Comparison of ENCODE assay signal across 25 cellular contexts in the genomic region with DNA sequence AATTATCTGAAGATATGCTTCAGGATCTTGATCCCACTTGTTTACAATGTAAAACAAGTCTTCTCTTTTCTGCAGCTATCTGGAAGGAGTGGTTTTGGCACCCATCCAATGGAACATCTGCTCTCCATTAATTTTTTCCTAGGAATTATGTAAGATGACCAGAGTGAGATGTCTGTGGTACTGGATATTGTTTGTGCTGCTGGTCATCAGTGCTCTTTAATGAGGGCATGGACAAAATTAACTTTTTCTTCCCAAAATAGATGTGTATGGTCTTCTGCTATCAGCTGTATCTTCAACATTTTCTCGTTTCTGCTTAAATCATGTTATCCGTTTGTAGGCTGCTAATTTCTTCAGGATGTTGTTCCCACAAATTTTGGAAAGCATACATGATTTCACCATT.
A peak's percentile ranks its signal among the peaks of the same experiment; 100 is the strongest.
DNase-seq lines count a peak whose midpoint lies in the region; ATAC-seq, FAIRE-seq and TF ChIP-seq lines count a peak whose summit lies in the region.
"Had no signal": no experiment of that assay in that cellular context is flagged by ENCODE, and none has a peak within 500 bp of the region (broad histone marks: within the 10 kb centered on the region; RNA-seq: fewer than 3 reads in every experiment).

No MANE protein-coding gene starts in this region.

- no peaks in the 10 kb centered on the region for H3K36me3 Mint-ChIP-seq in activated T-helper 17 cell treated with anti-CD3 and anti-CD28 coated beads, Interleukin-2, amount 50 U/mL, for 72 hours (ENCODE audit: low read depth)
- H3K36me3 Mint-ChIP-seq: activated naive CD8-positive, alpha-beta T cell treated with anti-CD3 and anti-CD28 coated beads for 36 hours; IgD-negative memory B cell; stimulated activated naive B cell treated with anti-CD40 and anti-IgM and Interleukin-4, amounts not matched to agents 10 μg/mL and 1 μg/mL and 100 μg/mL, for 72 hours had no signal

- in situ Hi-C loops in astrocyte of the cerebellum (cut with HindIII; ENCODE audit: low sequenced_read_pairs) = no loop called here

- no peak overlapping the region for H3K27ac Mint-ChIP-seq in activated T-helper 17 cell treated with anti-CD3 and anti-CD28 coated beads, Interleukin-2, amount 50 U/mL, for 72 hours
- H3K27ac Mint-ChIP-seq: activated naive CD8-positive, alpha-beta T cell treated with anti-CD3 and anti-CD28 coated beads for 36 hours; activated T-cell treated with anti-CD3 and anti-CD28 coated beads, Interleukin-2, amount 50 U/mL, for 72 hours; IgD-negative memory B cell; nephron progenitor cell; stimulated activated naive B cell treated with anti-CD40 and anti-IgM and Interleukin-4, amounts not matched to agents 10 μg/mL and 1 μg/mL and 100 μg/mL, for 72 hours had no signal

- no peak for TF ChIP-seq CTCF in astrocyte of the cerebellum (IDR thresholded peaks at IDR 0.05; ENCODE audit: low read depth, low read length, missing control alignments)

- H3K4me3 Mint-ChIP-seq in activated T-helper 17 cell treated with anti-CD3 and anti-CD28 coated beads, Interleukin-2, amount 50 U/mL, for 72 hours = no peak overlapping the region
- H3K4me3 Mint-ChIP-seq: activated naive CD8-positive, alpha-beta T cell treated with anti-CD3 and anti-CD28 coated beads for 36 hours; activated T-cell treated with anti-CD3 and anti-CD28 coated beads, Interleukin-2, amount 50 U/mL, for 72 hours; IgD-negative memory B cell; nephron progenitor cell; stimulated activated naive B cell treated with anti-CD40 and anti-IgM and Interleukin-4, amounts not matched to agents 10 μg/mL and 1 μg/mL and 100 μg/mL, for 72 hours had no signal

- H3K4me1 Mint-ChIP-seq in activated T-helper 17 cell treated with anti-CD3 and anti-CD28 coated beads, Interleukin-2, amount 50 U/mL, for 72 hours = no peaks in the 10 kb centered on the region
- H3K4me1 Mint-ChIP-seq: activated naive CD8-positive, alpha-beta T cell treated with anti-CD3 and anti-CD28 coated beads for 36 hours; IgD-negative memory B cell; nephron progenitor cell; stimulated activated naive B cell treated with anti-CD40 and anti-IgM and Interleukin-4, amounts not matched to agents 10 μg/mL and 1 μg/mL and 100 μg/mL, for 72 hours had no signal

- DNase-seq in NCI-H1417 (lab: John Stamatoyannopoulos, UW) (peak in 2 of 3 experiments; percentile 12 to 64), NCI-H1417 treated with DMSO at 0.1 percent for 48 hours (lab: John Stamatoyannopoulos, UW) (no peak), NCI-H69 (lab: John Stamatoyannopoulos, UW) (peak; percentile 83), astrocyte of the cerebellum (ENCODE audit: low read depth) (peak; percentile 22), non-pigmented ciliary epithelial cell (ENCODE audit: low read depth) (peak; percentile 4), GM19239 (ENCODE audit: insufficient read length, low spot score) (no peak)
- DNase-seq: activated naive CD8-positive, alpha-beta T cell treated with anti-CD3 and anti-CD28 coated beads for 36 hours; activated T-cell treated with anti-CD3 and anti-CD28 coated beads, Interleukin-2, amount 50 U/mL, for 72 hours; colonic mucosa; left lung; MG63; NCI-H2081 treated with DMSO at 0.1 percent for 48 hours; nephron progenitor cell; stimulated activated naive B cell treated with anti-CD40 and anti-IgM and Interleukin-4, amounts not matched to agents 10 μg/mL and 1 μg/mL and 100 μg/mL, for 72 hours; SW 1271; testis had no signal

- no peaks in the 10 kb centered on the region for H3K27me3 Mint-ChIP-seq in activated T-helper 17 cell treated with anti-CD3 and anti-CD28 coated beads, Interleukin-2, amount 50 U/mL, for 72 hours
- H3K27me3 Mint-ChIP-seq: activated naive CD8-positive, alpha-beta T cell treated with anti-CD3 and anti-CD28 coated beads for 36 hours; IgD-negative memory B cell; stimulated activated naive B cell treated with anti-CD40 and anti-IgM and Interleukin-4, amounts not matched to agents 10 μg/mL and 1 μg/mL and 100 μg/mL, for 72 hours had no signal

- no peak for FAIRE-seq in GM19239 (lab: Jason Lieb, UNC)
- FAIRE-seq: A204.1, GM18507 had no signal

- ATAC-seq in activated T-helper 17 cell treated with anti-CD3 and anti-CD28 coated beads, Interleukin-2, amount 50 U/mL, for 72 hours (replicated peaks) = no peak
- ATAC-seq in HG03378 (IDR thresholded peaks at IDR 0.05; ENCODE audit: unreplicated experiment) = no peak
- ATAC-seq: activated CD4-positive, CD25-positive, alpha-beta regulatory T cell treated with anti-CD3 and anti-CD28 coated beads, Interleukin-2, amount 50 U/mL, for 24 hours; activated T-cell treated with anti-CD3 and anti-CD28 coated beads, Interleukin-2, amount 50 U/mL, for 72 hours; body of pancreas; heart right ventricle; left lung; stimulated activated naive B cell treated with anti-CD40 and anti-IgM and Interleukin-4, amounts not matched to agents 10 μg/mL and 1 μg/mL and 100 μg/mL, for 72 hours had no signal

- no peaks in the 10 kb centered on the region for H3K9me3 Mint-ChIP-seq in activated T-helper 17 cell treated with anti-CD3 and anti-CD28 coated beads, Interleukin-2, amount 50 U/mL, for 72 hours
- H3K9me3 Mint-ChIP-seq: nephron progenitor cell; stimulated activated naive B cell treated with anti-CD40 and anti-IgM and Interleukin-4, amounts not matched to agents 10 μg/mL and 1 μg/mL and 100 μg/mL, for 72 hours had no signal

- H3K4me3 ChIP-seq in astrocyte of the cerebellum (ENCODE audit: low read depth, low read length) = no peak overlapping the region
- H3K4me3 ChIP-seq: BLaER1 treated with 17β-estradiol and CSF1 and Interleukin-3, amounts not matched to agents 10 nM and 100 nM; body of pancreas; colonic mucosa; heart right ventricle; left lung; MG63; testis had no signal

Comparison
In these comparisons a context has a peak if more than half of its experiments do, and no peak if none do; other contexts are left out.
1. DNase-seq: peak in NCI-H1417 (2 of 3), NCI-H69 (single experiment), astrocyte of the cerebellum (single experiment) and non-pigmented ciliary epithelial cell (single experiment); none in NCI-H1417 treated with DMSO at 0.1 percent for 48 hours (single experiment) and GM19239 (single experiment).